In genomic region chr2:8673381-8673780, GRCh38 we compare ENCODE assay signal across 19 cellular contexts.
"Had no signal": no experiment of that assay in that cellular context is flagged by ENCODE, and none has a peak within 500 bp of the region (broad histone marks: within the 10 kb centered on the region; RNA-seq: fewer than 3 reads in every experiment).

No MANE protein-coding gene starts in this region.

- DNase-seq: colonic mucosa; dermis blood vessel endothelial cell; dorsolateral prefrontal cortex; effector CD4-positive, alpha-beta T cell; effector memory CD4-positive, alpha-beta T cell; foreskin keratinocyte; heart left ventricle; hypothalamus; immature natural killer cell; left cardiac atrium; left lung; left ventricle myocardium superior; mesenchymal stem cell; midbrain; naive thymus-derived CD4-positive, alpha-beta T cell had no signal

- H3K36me3 ChIP-seq: colonic mucosa, esophagus muscularis mucosa, gastroesophageal sphincter, heart left ventricle, left lung, lower lobe of right lung had no signal

- H3K4me3 ChIP-seq: colonic mucosa, dorsolateral prefrontal cortex, esophagus muscularis mucosa, gastroesophageal sphincter, heart left ventricle, hepatocyte, left lung, lower lobe of right lung had no signal

- H3K27ac ChIP-seq: colonic mucosa, dorsolateral prefrontal cortex, esophagus muscularis mucosa, foreskin keratinocyte, gastroesophageal sphincter, heart left ventricle, hepatocyte, left lung, lower lobe of right lung had no signal

- H3K9me3 ChIP-seq: colonic mucosa had no signal

- ATAC-seq: foreskin keratinocyte; gastroesophageal sphincter; heart left ventricle; left cardiac atrium; left lung; left ventricle myocardium superior; lower lobe of right lung; naive thymus-derived CD4-positive, alpha-beta T cell had no signal

- H3K4me1 ChIP-seq: foreskin keratinocyte had no signal

- H3K27me3 ChIP-seq: colonic mucosa, dorsolateral prefrontal cortex, esophagus muscularis mucosa, gastroesophageal sphincter, hepatocyte had no signal
